Comparison of ENCODE assay signal across 2 cellular contexts in genomic region chr11:104432981-104433380, GRCh38.
A peak's percentile ranks its signal among the peaks of the same experiment; 100 is the strongest.
TF ChIP-seq lines count a peak whose summit lies in the region.

No MANE protein-coding gene starts in this region.

TF ChIP-seq in neural cell, 6 proteins besides CTCF, POLR2A, EP300 and RAD21:
- peak; percentile 54 for TF ChIP-seq REST (IDR thresholded peaks at IDR 0.05; ENCODE audit: borderline replicate concordance)
- peak; percentile 70 for TF ChIP-seq POLR2AphosphoS5 (IDR thresholded peaks at IDR 0.05)
- no peak for TF ChIP-seq SMC3 (conservative IDR thresholded peaks at IDR 0.05; ENCODE audit: poor library complexity)
TF ChIP-seq in neural cell: peak in this region for 2.

TF ChIP-seq in GM23338, 12 proteins besides CTCF, POLR2A, EP300 and RAD21 (continued from another document):
- TF ChIP-seq ZNF462 (CRISPR knock-in tag; IDR thresholded peaks at IDR 0.05): no peak
- TF ChIP-seq ETS1 (IDR thresholded peaks at IDR 0.05): no peak
- TF ChIP-seq EZH2 (IDR thresholded peaks at IDR 0.05; ENCODE audit: low read depth, unreplicated experiment): no peak
- TF ChIP-seq EZH2phosphoT487 (IDR thresholded peaks at IDR 0.05; ENCODE audit: unreplicated experiment): no peak
- TF ChIP-seq REST (IDR thresholded peaks at IDR 0.05; ENCODE audit: unreplicated experiment): no peak
- no peak for TF ChIP-seq CREB1 (CRISPR knock-in tag; IDR thresholded peaks at IDR 0.05; ENCODE audit: low read depth)
- no peak for TF ChIP-seq NANOG (IDR thresholded peaks at IDR 0.05; ENCODE audit: borderline replicate concordance)
- TF ChIP-seq ZNF114 (CRISPR knock-in tag; IDR thresholded peaks at IDR 0.05): no peak
- no peak for TF ChIP-seq POLR2AphosphoS5 (IDR thresholded peaks at IDR 0.05; ENCODE audit: low read depth)
